ENCODE assay signal across 8 cellular contexts in genomic region chr15:80776420-80777045, GRCh38. TPM values are rescaled to one million over a fixed set of nuclear protein-coding genes. Genes with fewer than 3 reads are reported as not detected.
A peak's percentile ranks its signal among the peaks of the same experiment; 100 is the strongest.
DNase-seq lines count a peak whose midpoint lies in the region; ATAC-seq and TF ChIP-seq lines count a peak whose summit lies in the region.

No MANE protein-coding gene starts in this region.

- H3K9me3 ChIP-seq in OCI-LY1 (ENCODE audit: low read length) (no peaks in the 10 kb centered on the region), esophagus muscularis mucosa (no peaks in the 10 kb centered on the region)
- H3K9me3 ChIP-seq in naive thymus-derived CD4-positive, alpha-beta T cell (ENCODE audit: control insufficient read depth in 2 of 3, low read length in 3 of 3), result no peaks in the 10 kb centered on the region

- H2AFZ ChIP-seq in OCI-LY1 (ENCODE audit: low read length), result no peak overlapping the region

- H3K27me3 Mint-ChIP-seq in naive thymus-derived CD4-positive, alpha-beta T cell, result peaks cover 24 to 50% (median 28%) of the 10 kb centered on the region in 5 donors

- intact Hi-C loops in esophagus muscularis mucosa (cut with DNase I), result loop anchor here (1.0 to 2.0 kb wide), 4 partner anchors 82 to 321 kb away; partner anchors contain the start of gene ABHD17C
- intact Hi-C loops in naive thymus-derived CD4-positive, alpha-beta T cell (cut with micrococcal nuclease), result loop anchor here (1.0 to 10.0 kb wide), 6 partner anchors 194 to 488 kb away; no protein-coding TSS in a partner anchor

- DNase-seq in Ammon's horn (ENCODE audit: low spot score) (peak; percentile 83), HCEC 1CT (peak; percentile 38), activated T-cell treated with anti-CD3 and anti-CD28 coated beads for 24 hours (ENCODE audit: low read depth) (peak; percentile 49), esophagus muscularis mucosa (ENCODE audit: extremely low spot score) (peak; percentile 93)
- DNase-seq in naive thymus-derived CD4-positive, alpha-beta T cell, result peak in 8 of 9 donors; percentile 13 to 66 (median 37)
- peak; percentile 4 to 50 (median 22) for DNase-seq in stimulated activated naive CD4-positive, alpha-beta T cell (lab: John Stamatoyannopoulos, UW)

- no peaks in the 10 kb centered on the region for H3K79me2 ChIP-seq in OCI-LY1 (ENCODE audit: insufficient read depth, low read length)

- H4K20me1 ChIP-seq in OCI-LY1 (ENCODE audit: insufficient read depth, low read length), result no peaks in the 10 kb centered on the region

- H3K27me3 ChIP-seq in OCI-LY1 (ENCODE audit: insufficient read depth, low read length), result 0 out of 2 replicates have a peak, but pooled peaks cover 4% of the 10 kb centered on the region
- peaks cover 0 to 36% (median 18%) of the 10 kb centered on the region in 4 donors for H3K27me3 ChIP-seq in esophagus muscularis mucosa
- H3K27me3 ChIP-seq in naive thymus-derived CD4-positive, alpha-beta T cell (ENCODE audit: control insufficient read depth in 2 of 2, insufficient read depth in 2 of 2, low read length in 2 of 2), result peaks cover 4 to 17% of the 10 kb centered on the region in 2 donors

- H3K9me3 Mint-ChIP-seq in naive thymus-derived CD4-positive, alpha-beta T cell, result no peaks in the 10 kb centered on the region

- no peak overlapping the region for H3K4me2 ChIP-seq in OCI-LY1 (ENCODE audit: low read length)

- no peaks in the 10 kb centered on the region for H3K36me3 ChIP-seq in OCI-LY1 (ENCODE audit: insufficient read depth, low read length)
- H3K36me3 ChIP-seq in esophagus muscularis mucosa, result no peaks in the 10 kb centered on the region
- H3K36me3 ChIP-seq in naive thymus-derived CD4-positive, alpha-beta T cell (ENCODE audit: control insufficient read depth in 2 of 3, insufficient read depth in 3 of 3, low read length in 3 of 3), result no peaks in the 10 kb centered on the region

- POLR2A ChIA-PET in naive thymus-derived CD4-positive, alpha-beta T cell (lab: Charles Lee), result no interaction called here

- ATAC-seq in naive thymus-derived CD4-positive, alpha-beta T cell, result peak; percentile 78
- ATAC-seq in HG03097 (IDR thresholded peaks at IDR 0.05; ENCODE audit: low FRiP score, unreplicated experiment), result no peak

- peaks cover 8 to 13% (median 8%) of the 10 kb centered on the region in 7 donors for H3K4me1 Mint-ChIP-seq in naive thymus-derived CD4-positive, alpha-beta T cell

- H3K4me1 ChIP-seq in OCI-LY1 (ENCODE audit: insufficient read depth, low read length, severe bottlenecking) (no peaks in the 10 kb centered on the region), esophagus muscularis mucosa (peaks cover 27 to 38% (median 32%) of the 10 kb centered on the region in 4 donors)
- no peaks in the 10 kb centered on the region for H3K4me1 ChIP-seq in naive thymus-derived CD4-positive, alpha-beta T cell (ENCODE audit: control insufficient read depth in 2 of 2, insufficient read depth in 2 of 2, low read length in 2 of 2)

- H3F3A ChIP-seq in OCI-LY1 (ENCODE audit: insufficient read depth, low read length), result no peaks in the 10 kb centered on the region

- TF ChIP-seq POLR2A in esophagus muscularis mucosa (IDR thresholded peaks at IDR 0.05; ENCODE audit: low read depth), result no peak

- no peak overlapping the region for H3K9ac ChIP-seq in OCI-LY1 (ENCODE audit: low read length)

- CTCF ChIA-PET in naive thymus-derived CD4-positive, alpha-beta T cell (lab: Charles Lee), result interaction anchor here (0.8 to 2.7 kb wide), 5 partner anchors 9 to 832 kb away, joined by 3 to 21 read pairs (median 5); no protein-coding TSS in a partner anchor

- H3K9me2 ChIP-seq in OCI-LY1 (ENCODE audit: low read depth, low read length), result no peaks in the 10 kb centered on the region

- H3K36me3 Mint-ChIP-seq in naive thymus-derived CD4-positive, alpha-beta T cell, result no peaks in the 10 kb centered on the region

- no peak overlapping the region for H3K27ac Mint-ChIP-seq in naive thymus-derived CD4-positive, alpha-beta T cell

- WGBS in esophagus muscularis mucosa, result 28% methylated on average over 5 of the region's 5 CpGs

- no peak overlapping the region for H3K4me3 ChIP-seq in OCI-LY1 (ENCODE audit: low read depth, low read length, poor library complexity, severe bottlenecking)
- H3K4me3 ChIP-seq in esophagus muscularis mucosa, result no peak overlapping the region
- H3K4me3 ChIP-seq in naive thymus-derived CD4-positive, alpha-beta T cell (ENCODE audit: low read length), result no peak overlapping the region

- H3K27ac ChIP-seq in OCI-LY1 (ENCODE audit: low read depth, low read length, poor library complexity, severe bottlenecking) (no peak overlapping the region), esophagus muscularis mucosa (replicated peaks in 1 of 4) (no peak overlapping the region)
- no peak overlapping the region for H3K27ac ChIP-seq in naive thymus-derived CD4-positive, alpha-beta T cell (ENCODE audit: low read depth, low read length)

- no peak for TF ChIP-seq EP300 in esophagus muscularis mucosa (IDR thresholded peaks at IDR 0.05)

- TF ChIP-seq CTCF in OCI-LY1 (IDR thresholded peaks at IDR 0.05; ENCODE audit: low read length) (peak; percentile 88), esophagus muscularis mucosa (IDR thresholded peaks at IDR 0.05) (peak; percentile 81 to 87 (median 84))

- H3K4me3 Mint-ChIP-seq in naive thymus-derived CD4-positive, alpha-beta T cell, result no peak overlapping the region

RNA-seq across cellular contexts. Expression of gene CEMIP, which starts 2.6 kb away (rescaled TPM):
- under 1 TPM in 3 of 4 donors, not detected in 1; 0.17 to 0.34 (median 0.26) TPM for total RNA-seq in esophagus muscularis mucosa
- not detected for total RNA-seq in naive thymus-derived CD4-positive, alpha-beta T cell
- under 1 TPM in 1 of 2 donors, not detected in 1; 0.02 TPM for polyA plus RNA-seq in naive thymus-derived CD4-positive, alpha-beta T cell

Comparison
In these comparisons a context has a peak if more than half of its experiments do, and no peak if none do; other contexts are left out.
1. DNase-seq: peak in every context shown above with its lines; median percentile 93 in esophagus muscularis mucosa; 83 in Ammon's horn; 49 in activated T-cell treated with anti-CD3 and anti-CD28 coated beads for 24 hours; 38 in HCEC 1CT; 37 in naive thymus-derived CD4-positive, alpha-beta T cell; 22 in stimulated activated naive CD4-positive, alpha-beta T cell.